In genomic region chr19:33895366-33895765, GRCh38 we compare ENCODE assay signal across 8 cellular contexts.
"Had no signal": no experiment of that assay in that cellular context is flagged by ENCODE, and none has a peak within 500 bp of the region (broad histone marks: within the 10 kb centered on the region; RNA-seq: fewer than 3 reads in every experiment).

No MANE protein-coding gene starts in this region.

- H3K27ac Mint-ChIP-seq: IgD-negative memory B cell had no signal

- H3K27ac ChIP-seq: HL-60, KMS-11 had no signal

- ATAC-seq: HepG2, K562 had no signal

- H3K36me3 Mint-ChIP-seq: IgD-negative memory B cell had no signal

- H3K9ac ChIP-seq: KMS-11 had no signal

- H3K4me3 ChIP-seq: K562 had no signal

- DNase-seq: IMR-90, KG1 had no signal

- H3K4me3 Mint-ChIP-seq: IgD-negative memory B cell had no signal

- H3K4me2 ChIP-seq: KMS-11 had no signal

- FAIRE-seq: HepG2, HTR-8/SVneo, K562 had no signal

- H3K4me1 Mint-ChIP-seq: IgD-negative memory B cell had no signal
